In the genomic region with DNA sequence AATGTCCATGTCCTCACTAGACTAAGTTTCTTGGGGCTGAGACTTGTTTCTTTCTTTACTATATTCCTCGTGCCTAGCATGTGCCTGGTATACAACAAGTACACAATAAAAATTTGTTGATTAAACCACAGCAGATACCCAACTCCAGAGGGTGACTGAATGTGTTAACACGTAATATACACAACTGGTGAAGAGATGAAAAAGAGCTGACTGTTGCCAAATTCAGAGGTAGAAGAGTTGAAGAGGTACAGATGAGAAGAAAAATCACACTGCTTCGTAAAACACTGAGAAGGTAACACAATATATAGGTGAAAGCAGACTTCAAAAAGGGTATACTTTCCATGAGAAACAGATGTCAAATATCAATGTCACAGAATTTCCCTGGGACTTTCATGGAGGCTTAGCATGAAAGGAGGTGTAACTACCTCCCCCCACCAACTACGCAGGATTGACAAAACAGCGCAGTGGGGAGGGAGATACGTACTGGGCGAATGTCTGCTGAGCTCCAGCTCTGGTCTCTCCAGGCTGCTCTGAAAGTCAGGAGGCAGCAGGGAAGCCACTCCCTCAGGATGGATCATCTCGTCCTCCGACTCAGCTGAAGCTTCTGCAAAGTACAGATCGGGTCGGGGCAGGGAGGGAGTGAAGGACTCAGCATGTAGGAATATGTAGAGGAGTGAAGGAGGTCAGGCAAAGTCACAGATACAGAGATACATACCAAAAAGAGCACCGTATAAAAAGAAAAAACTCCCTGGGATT, we compare ENCODE assay signal across 14 cellular contexts. TPM values are rescaled to one million over a fixed set of nuclear protein-coding genes. Genes with fewer than 3 reads are reported as not detected.
DNase-seq lines count a peak whose midpoint lies in the region; ATAC-seq, FAIRE-seq and TF ChIP-seq lines count a peak whose summit lies in the region.
"Had no signal": no experiment of that assay in that cellular context is flagged by ENCODE, and none has a peak within 500 bp of the region (broad histone marks: within the 10 kb centered on the region; RNA-seq: fewer than 3 reads in every experiment).

No MANE protein-coding gene starts in this region.

- H3K9me3 ChIP-seq in A549 (no peaks in the 10 kb centered on the region), K562 (replicated peaks; ENCODE audit: control insufficient read depth, insufficient read depth, low read depth, low read length) (no peaks in the 10 kb centered on the region), spleen (no peaks in the 10 kb centered on the region), upper lobe of left lung (no peaks in the 10 kb centered on the region)
- H3K9me3 ChIP-seq in CD4-positive, CD25-positive, alpha-beta regulatory T cell (ENCODE audit: control insufficient read depth in 2 of 2, low read length in 2 of 2), result no peaks in the 10 kb centered on the region
- H3K9me3 ChIP-seq: BLaER1 treated with 17β-estradiol and CSF1 and Interleukin-3, amounts not matched to agents 10 nM and 100 nM had no signal

- H3K9ac ChIP-seq in K562 (ENCODE audit: insufficient read depth in 1 of 2, low read depth in 2 of 2, low read length in 2 of 2), result peak overlapping the region in 1 of 2 experiments; percentile 57; a peak in 1 of 4 replicates

- 95% methylated on average over 12 of the region's 12 CpGs for WGBS in A549 (ENCODE audit: missing lambda C conversion rate)
- WGBS in K562 (ENCODE audit: insufficient coverage, low coverage, missing lambda C conversion rate), result 87% methylated on average over 12 of the region's 12 CpGs
- WGBS in spleen, 5 donors, result 89 to 95% (median 94%) methylated on average over 12 of the region's 12 CpGs
- 73 to 88% methylated on average over 12 of the region's 12 CpGs for WGBS in upper lobe of left lung, 2 donors

- in situ Hi-C loops in K562 (cut with MboI), result no loop called here

- H3K27me3 ChIP-seq in CD4-positive, CD25-positive, alpha-beta regulatory T cell (ENCODE audit: control insufficient read depth, insufficient read depth, low read length), result no peaks in the 10 kb centered on the region
- H3K27me3 ChIP-seq in K562 (ENCODE audit: control insufficient read depth in 2 of 2, insufficient read depth in 2 of 2, low read length in 2 of 2), result no peaks in the 10 kb centered on the region
- no peaks in the 10 kb centered on the region for H3K27me3 ChIP-seq in spleen (replicated peaks in 1 of 7)
- no peaks in the 10 kb centered on the region for H3K27me3 ChIP-seq in upper lobe of left lung
- H3K27me3 ChIP-seq: BLaER1 treated with 17β-estradiol and CSF1 and Interleukin-3, amounts not matched to agents 10 nM and 100 nM had no signal

- peaks cover 49% of the 10 kb centered on the region for H3K79me2 ChIP-seq in K562 (ENCODE audit: control insufficient read depth, insufficient read depth, low read length)

- TF ChIP-seq RAD21 in A549 (conservative IDR thresholded peaks at IDR 0.05 in 1 of 2, IDR thresholded peaks at IDR 0.05 in 1 of 2), result no peak
- TF ChIP-seq RAD21 in K562 (CRISPR knock-in tag; conservative IDR thresholded peaks at IDR 0.05 in 1 of 2, IDR thresholded peaks at IDR 0.05 in 1 of 2), result no peak

- H3K4me3 ChIP-seq in A549, result no peak overlapping the region
- H3K4me3 ChIP-seq in CD4-positive, CD25-positive, alpha-beta regulatory T cell (ENCODE audit: low read depth, low read length), result no peak overlapping the region
- H3K4me3 ChIP-seq in K562, result no peak overlapping the region
- H3K4me3 ChIP-seq in spleen, result no peak overlapping the region
- H3K4me3 ChIP-seq in upper lobe of left lung, result no peak overlapping the region
- H3K4me3 ChIP-seq: BLaER1 treated with 17β-estradiol and CSF1 and Interleukin-3, amounts not matched to agents 10 nM and 100 nM had no signal

- POLR2A ChIA-PET in A549 (lab: Yijun Ruan, JAX), result interaction anchor here (1.0 kb wide), 1 partner anchor 82 kb away, joined by 4 read pairs; no protein-coding TSS in a partner anchor
- POLR2A ChIA-PET in K562 (lab: Yijun Ruan, JAX), result interaction anchor here (0.6 to 2.3 kb wide), 7 partner anchors 8 to 71 kb away, joined by 3 to 12 read pairs (median 3); no protein-coding TSS in a partner anchor

- H3K4me3 Mint-ChIP-seq in CD4-positive, CD25-positive, alpha-beta regulatory T cell, result peak overlapping the region in 1 of 4 donors; percentile 26

- TF ChIP-seq POLR2A in A549 (IDR thresholded peaks at IDR 0.05; ENCODE audit: low read length) (no peak), K562 (conservative IDR thresholded peaks at IDR 0.05) (no peak), spleen (IDR thresholded peaks at IDR 0.05) (no peak), upper lobe of left lung (IDR thresholded peaks at IDR 0.05) (no peak)

- no peak for DNase-seq in A549 (ENCODE audit: low read depth in 1 of 2, low spot score in 1 of 2)
- DNase-seq in CD4-positive, CD25-positive, alpha-beta regulatory T cell, result no peak
- DNase-seq in K562 (ENCODE audit: extremely low read depth in 1 of 4, low spot score in 3 of 4), result no peak
- peak; percentile 41 for DNase-seq in spleen
- DNase-seq in upper lobe of left lung, result no peak
- no peak for DNase-seq in DMS79 (lab: John Stamatoyannopoulos, UW)
- DNase-seq: COR-L47, Karpas-422, NCI-H187 treated with DMSO at 0.1 percent for 48 hours, NCI-H446 treated with DMSO at 0.1 percent for 48 hours, NCI-H774 had no signal

- ATAC-seq in A549 (no peak), K562 (no peak), upper lobe of left lung (ENCODE audit: low FRiP score in 2 of 2) (no peak), HG03097 (IDR thresholded peaks at IDR 0.05; ENCODE audit: low FRiP score, unreplicated experiment) (no peak)
- ATAC-seq in CD4-positive, CD25-positive, alpha-beta regulatory T cell (ENCODE audit: low read depth in 2 of 2), result no peak

- peaks cover 15% of the 10 kb centered on the region; the same call in 2 of the 3 replicates for H3K4me1 ChIP-seq in A549
- peaks cover 18% of the 10 kb centered on the region for H3K4me1 ChIP-seq in CD4-positive, CD25-positive, alpha-beta regulatory T cell (ENCODE audit: control insufficient read depth, insufficient read depth, low read length, poor library complexity, severe bottlenecking)
- H3K4me1 ChIP-seq in K562 (replicated peaks in 1 of 2; ENCODE audit: control insufficient read depth in 2 of 2, insufficient read depth in 2 of 2, low read length in 2 of 2), result peaks cover 0 to 11% of the 10 kb centered on the region in 2 experiments; a peak in 3 of 5 replicates
- H3K4me1 ChIP-seq in spleen, result peaks cover 22 to 65% (median 33%) of the 10 kb centered on the region in 6 donors
- peaks cover 22 to 50% (median 33%) of the 10 kb centered on the region in 4 donors for H3K4me1 ChIP-seq in upper lobe of left lung

- peaks cover 12% of the 10 kb centered on the region for H4K20me1 ChIP-seq in K562 (replicated peaks; ENCODE audit: control insufficient read depth, insufficient read depth, low read length)

- no peak for TF ChIP-seq EP300 in A549 (IDR thresholded peaks at IDR 0.05)
- no peak for TF ChIP-seq EP300 in K562 (IDR thresholded peaks at IDR 0.05; ENCODE audit: low read length)
- no peak for TF ChIP-seq EP300 in upper lobe of left lung (IDR thresholded peaks at IDR 0.05)

- no peaks in the 10 kb centered on the region for H3K27me3 Mint-ChIP-seq in CD4-positive, CD25-positive, alpha-beta regulatory T cell

- no peak overlapping the region for H2AFZ ChIP-seq in K562 (ENCODE audit: low read depth, low read length)

- FAIRE-seq in A549 (lab: Jason Lieb, UNC) (no peak), K562 (lab: Jason Lieb, UNC) (no peak)

- no peaks in the 10 kb centered on the region for H3K9me1 ChIP-seq in K562 (ENCODE audit: control insufficient read depth, insufficient read depth, low read length)

- no peaks in the 10 kb centered on the region for H3K9me3 Mint-ChIP-seq in CD4-positive, CD25-positive, alpha-beta regulatory T cell

- no peak for TF ChIP-seq CTCF in A549 (IDR thresholded peaks at IDR 0.05)
- no peak for TF ChIP-seq CTCF in K562 (IDR thresholded peaks at IDR 0.05 in 2 of 3, conservative IDR thresholded peaks at IDR 0.05 in 1 of 3; ENCODE audit: insufficient read depth in 2 of 3, low read depth in 1 of 3, low read length in 3 of 3)
- no peak for TF ChIP-seq CTCF in spleen (IDR thresholded peaks at IDR 0.05 in 8 of 11, conservative IDR thresholded peaks at IDR 0.05 in 3 of 11)
- TF ChIP-seq CTCF in upper lobe of left lung (IDR thresholded peaks at IDR 0.05), result no peak

- H3K27ac ChIP-seq in A549 (no peak overlapping the region), K562 (ENCODE audit: extremely low read depth, low read depth, low read length) (no peak overlapping the region), spleen (no peak overlapping the region), upper lobe of left lung (peak overlapping the region in 1 of 4 donors; percentile 13)
- H3K27ac ChIP-seq in CD4-positive, CD25-positive, alpha-beta regulatory T cell (ENCODE audit: insufficient read depth, low read length, poor library complexity, severe bottlenecking), result no peak overlapping the region
- H3K27ac ChIP-seq: BLaER1 treated with 17β-estradiol and CSF1 and Interleukin-3, amounts not matched to agents 10 nM and 100 nM had no signal

- H3K36me3 ChIP-seq in CD4-positive, CD25-positive, alpha-beta regulatory T cell (ENCODE audit: control insufficient read depth, insufficient read depth, low read length), result peaks cover 81% of the 10 kb centered on the region
- H3K36me3 ChIP-seq in K562 (ENCODE audit: control insufficient read depth, insufficient read depth, low read length), result peaks cover 89% of the 10 kb centered on the region
- peaks cover 9 to 88% (median 80%) of the 10 kb centered on the region in 6 donors for H3K36me3 ChIP-seq in spleen
- peaks cover 26 to 85% (median 65%) of the 10 kb centered on the region in 4 donors for H3K36me3 ChIP-seq in upper lobe of left lung

- peak overlapping the region in 2 of 3 donors; percentile 39 to 52 for H3K27ac Mint-ChIP-seq in CD4-positive, CD25-positive, alpha-beta regulatory T cell

- BruUV-seq in K562 (replicated peaks; lab: Mats Ljungman, UMichigan), result no TSS peak

- intact Hi-C loops in K562 (cut with micrococcal nuclease) (no loop called here), spleen (cut with DNase I; ENCODE audit: low total_unique reads) (no loop called here)

- CTCF ChIA-PET in A549 (lab: Yijun Ruan, JAX) (interaction anchor here (0.6 to 5.9 kb wide), 15 partner anchors 8 to 160 kb away, joined by 3 to 78 read pairs (median 4); a partner anchor contains a TSS), K562 (lab: Yijun Ruan, JAX; ENCODE audit: low intra/inter-chr PET ratio) (no interaction called here)

- H3K36me3 Mint-ChIP-seq in CD4-positive, CD25-positive, alpha-beta regulatory T cell, result peaks cover 42% of the 10 kb centered on the region

- H3K4me2 ChIP-seq in A549 (no peak overlapping the region), K562 (ENCODE audit: insufficient read depth, low read length) (no peak overlapping the region)
- H3K4me2 ChIP-seq: BLaER1 treated with 17β-estradiol and CSF1 and Interleukin-3, amounts not matched to agents 10 nM and 100 nM had no signal

- peaks cover 32 to 60% (median 38%) of the 10 kb centered on the region in 4 donors for H3K4me1 Mint-ChIP-seq in CD4-positive, CD25-positive, alpha-beta regulatory T cell

RNA-seq across cellular contexts. Expression of a gene that starts 5.3 kb away (rescaled TPM):
- polyA plus RNA-seq in A549 (2011; rRNA removed) (126 and 140 TPM in 2 replicates), A549 (2017; fragmentation: RNase III; extraction: RNeasy Plus Mini Kit Qiagen cat#74134 plus additional on column Dnase treatment) (144 to 150 TPM (median 147 TPM) in 3 replicates), K562 (2011; rRNA removed) (129 and 157 TPM in 2 replicates), K562 (2014; fragmentation: Illumina TruSeq; extraction: Trizol) (180 and 196 TPM in 2 replicates), K562 (2014; fragmentation: Nextera tagmentation; extraction: Ambion mirVana) (1 to 10 TPM; 5.0 TPM), K562 (2014; rRNA removed) (156 and 184 TPM in 2 replicates), spleen (100 to 1,000 TPM in 2 of 3 donors, 10 to 100 TPM in 1; 59.2 to 126 (median 119) TPM)
- 82.3 and 85.6 TPM in 2 replicates for polyA plus RNA-seq in A549 (2012; cell fraction: cytosol; rRNA removed)
- polyA plus RNA-seq in A549 (2012; cell fraction: nucleus; rRNA removed), result 244 and 317 TPM in 2 replicates
- 106 and 121 TPM in 2 replicates for polyA minus RNA-seq in A549 (2011; rRNA and poly(A)+ RNA removed)
- 340 TPM for total RNA-seq in CD4-positive, CD25-positive, alpha-beta regulatory T cell
- polyA plus RNA-seq in CD4-positive, CD25-positive, alpha-beta regulatory T cell, result 10 to 100 TPM in 1 of 4 donors, 1 to 10 TPM in 3; 6.8 to 10.1 (median 7.4) TPM
- 555 and 556 TPM in 2 replicates for total RNA-seq in K562 (2011; cell fraction: chromatin; rRNA removed; ENCODE audit: low replicate concordance)
- total RNA-seq in K562 (2011; cell fraction: nucleolus; rRNA removed), result 273 and 282 TPM in 2 replicates
- total RNA-seq in K562 (2011; cell fraction: nucleoplasm; rRNA removed), result 463 and 596 TPM in 2 replicates
- total RNA-seq in K562 (2014; rRNA removed) (121 and 145 TPM in 2 replicates), K562 (2014; rRNA removed; fragmentation: Illumina TruSeq; extraction: Trizol) (110 and 123 TPM in 2 replicates), K562 (2015; rRNA removed; fragmentation: Illumina TruSeq; extraction: Trizol) (141 and 147 TPM in 2 replicates), K562 (2021) (151 and 163 TPM in 2 replicates), spleen (100 to 1,000 TPM; 148 to 228 (median 211) TPM), upper lobe of left lung (100 to 1,000 TPM in 5 of 6 donors, 10 to 100 TPM in 1; 91.1 to 350 (median 139) TPM)
- polyA plus RNA-seq in K562 (2011; cell fraction: cytosol; rRNA removed), result 70.8 and 83.1 TPM in 2 replicates
- 696 and 714 TPM in 2 replicates for polyA plus RNA-seq in K562 (2011; cell fraction: nucleus; rRNA removed)
- polyA plus RNA-seq in K562 (2012), result 121 and 135 TPM in 2 replicates
- polyA minus RNA-seq in K562 (2011; rRNA and poly(A)+ RNA removed), result 147 and 171 TPM in 2 replicates
- polyA minus RNA-seq in K562 (2011; cell fraction: cytosol; rRNA and poly(A)+ RNA removed), result 77.6 and 81.5 TPM in 2 replicates
- polyA minus RNA-seq in K562 (2011; cell fraction: nucleus; rRNA and poly(A)+ RNA removed), result 198 and 296 TPM in 2 replicates

RNA-seq across cellular contexts. Expression of a gene that starts 5.6 kb away (rescaled TPM):
- polyA plus RNA-seq in A549 (2011; rRNA removed) (82.5 and 107 TPM in 2 replicates), A549 (2017; fragmentation: RNase III; extraction: RNeasy Plus Mini Kit Qiagen cat#74134 plus additional on column Dnase treatment) (94.8 to 102 TPM (median 99.2 TPM) in 3 replicates), K562 (2011; rRNA removed) (82.0 and 84.8 TPM in 2 replicates), K562 (2014; fragmentation: Illumina TruSeq; extraction: Trizol) (37.9 and 39.3 TPM in 2 replicates), K562 (2014; fragmentation: Nextera tagmentation; extraction: Ambion mirVana) (100 to 1,000 TPM; 249 to 251 TPM), K562 (2014; rRNA removed) (48.5 and 51.8 TPM in 2 replicates), spleen (10 to 100 TPM; 28.0 to 47.0 (median 40.2) TPM)
- polyA plus RNA-seq in A549 (2012; cell fraction: cytosol; rRNA removed), result 53.1 and 63.1 TPM in 2 replicates
- 21.8 and 29.1 TPM in 2 replicates for polyA plus RNA-seq in A549 (2012; cell fraction: nucleus; rRNA removed)
- 69.8 and 95.8 TPM in 2 replicates for polyA minus RNA-seq in A549 (2011; rRNA and poly(A)+ RNA removed)
- total RNA-seq in CD4-positive, CD25-positive, alpha-beta regulatory T cell, result 13.6 TPM
- polyA plus RNA-seq in CD4-positive, CD25-positive, alpha-beta regulatory T cell, result 100 to 1,000 TPM; 131 to 187 (median 156) TPM
- 25.2 and 42.1 TPM in 2 replicates for total RNA-seq in K562 (2011; cell fraction: chromatin; rRNA removed; ENCODE audit: low replicate concordance)
- 42.1 and 47.4 TPM in 2 replicates for total RNA-seq in K562 (2011; cell fraction: nucleolus; rRNA removed)
- total RNA-seq in K562 (2011; cell fraction: nucleoplasm; rRNA removed), result 29.2 and 32.1 TPM in 2 replicates
- total RNA-seq in K562 (2014; rRNA removed) (36.7 and 38.1 TPM in 2 replicates), K562 (2014; rRNA removed; fragmentation: Illumina TruSeq; extraction: Trizol) (61.2 and 68.8 TPM in 2 replicates), K562 (2015; rRNA removed; fragmentation: Illumina TruSeq; extraction: Trizol) (44.1 and 44.7 TPM in 2 replicates), K562 (2021) (46.0 and 47.6 TPM in 2 replicates), spleen (10 to 100 TPM; 34.3 to 43.2 (median 37.8) TPM), upper lobe of left lung (10 to 100 TPM in 5 of 6 donors, 1 to 10 TPM in 1; 4.9 to 52.5 (median 35.7) TPM)
- 79.2 and 90.6 TPM in 2 replicates for polyA plus RNA-seq in K562 (2011; cell fraction: cytosol; rRNA removed)
- 90.4 and 124 TPM in 2 replicates for polyA plus RNA-seq in K562 (2011; cell fraction: nucleus; rRNA removed)
- polyA plus RNA-seq in K562 (2012), result 41.6 and 66.7 TPM in 2 replicates
- polyA minus RNA-seq in K562 (2011; rRNA and poly(A)+ RNA removed), result 61.4 and 78.9 TPM in 2 replicates
- polyA minus RNA-seq in K562 (2011; cell fraction: cytosol; rRNA and poly(A)+ RNA removed), result 13.7 and 28.6 TPM in 2 replicates
- 7.8 and 20.5 TPM in 2 replicates for polyA minus RNA-seq in K562 (2011; cell fraction: nucleus; rRNA and poly(A)+ RNA removed)

RNA-seq across cellular contexts. Expression of a gene that starts 15.1 kb away (rescaled TPM):
- polyA plus RNA-seq in A549 (2011; rRNA removed) (0.03 TPM in 1 of 2 replicates, not detected in the other), A549 (2017; fragmentation: RNase III; extraction: RNeasy Plus Mini Kit Qiagen cat#74134 plus additional on column Dnase treatment) (not detected in 3 replicates), K562 (2011; rRNA removed) (not detected in 2 replicates), K562 (2014; fragmentation: Illumina TruSeq; extraction: Trizol) (not detected in 2 replicates), K562 (2014; fragmentation: Nextera tagmentation; extraction: Ambion mirVana) (not detected), K562 (2014; rRNA removed) (not detected in 2 replicates), spleen (not detected)
- polyA plus RNA-seq in A549 (2012; cell fraction: cytosol; rRNA removed), result not detected in 2 replicates
- polyA plus RNA-seq in A549 (2012; cell fraction: nucleus; rRNA removed), result not detected in 2 replicates
- not detected in 2 replicates for polyA minus RNA-seq in A549 (2011; rRNA and poly(A)+ RNA removed)
- not detected for total RNA-seq in CD4-positive, CD25-positive, alpha-beta regulatory T cell
- polyA plus RNA-seq in CD4-positive, CD25-positive, alpha-beta regulatory T cell, result under 1 TPM in 1 of 4 donors, not detected in 3; 0.23 TPM
- total RNA-seq in K562 (2011; cell fraction: chromatin; rRNA removed; ENCODE audit: low replicate concordance), result not detected in 2 replicates
- total RNA-seq in K562 (2011; cell fraction: nucleolus; rRNA removed), result not detected in 2 replicates
- not detected in 2 replicates for total RNA-seq in K562 (2011; cell fraction: nucleoplasm; rRNA removed)
- total RNA-seq in K562 (2014; rRNA removed) (not detected in 2 replicates), K562 (2014; rRNA removed; fragmentation: Illumina TruSeq; extraction: Trizol) (not detected in 2 replicates), K562 (2015; rRNA removed; fragmentation: Illumina TruSeq; extraction: Trizol) (not detected in 2 replicates), K562 (2021) (not detected in 2 replicates), spleen (not detected), upper lobe of left lung (not detected)
- polyA plus RNA-seq in K562 (2011; cell fraction: cytosol; rRNA removed), result not detected in 2 replicates
- not detected in 2 replicates for polyA plus RNA-seq in K562 (2011; cell fraction: nucleus; rRNA removed)
- polyA plus RNA-seq in K562 (2012), result not detected in 2 replicates
- not detected in 2 replicates for polyA minus RNA-seq in K562 (2011; rRNA and poly(A)+ RNA removed)
- not detected in 2 replicates for polyA minus RNA-seq in K562 (2011; cell fraction: cytosol; rRNA and poly(A)+ RNA removed)
- polyA minus RNA-seq in K562 (2011; cell fraction: nucleus; rRNA and poly(A)+ RNA removed), result not detected in 2 replicates
- total RNA-seq: H4 had no signal

RNA-seq across cellular contexts. Expression of a gene that starts 29.4 kb away (rescaled TPM):
- polyA plus RNA-seq in A549 (2011; rRNA removed) (not detected in 2 replicates), A549 (2017; fragmentation: RNase III; extraction: RNeasy Plus Mini Kit Qiagen cat#74134 plus additional on column Dnase treatment) (0.05 TPM in 1 of 3 replicates, not detected in the others), K562 (2011; rRNA removed) (0.09 TPM in 1 of 2 replicates, not detected in the other), K562 (2014; fragmentation: Illumina TruSeq; extraction: Trizol) (not detected in 2 replicates), K562 (2014; fragmentation: Nextera tagmentation; extraction: Ambion mirVana) (not detected), K562 (2014; rRNA removed) (0.12 and 0.15 TPM in 2 replicates), spleen (1 to 10 TPM; 1.2 to 3.5 (median 1.3) TPM)
- polyA plus RNA-seq in A549 (2012; cell fraction: cytosol; rRNA removed), result not detected in 2 replicates
- not detected in 2 replicates for polyA plus RNA-seq in A549 (2012; cell fraction: nucleus; rRNA removed)
- polyA minus RNA-seq in A549 (2011; rRNA and poly(A)+ RNA removed), result not detected in 2 replicates
- not detected for total RNA-seq in CD4-positive, CD25-positive, alpha-beta regulatory T cell
- polyA plus RNA-seq in CD4-positive, CD25-positive, alpha-beta regulatory T cell, result under 1 TPM in 3 of 4 donors, not detected in 1; 0.14 to 0.29 (median 0.24) TPM
- not detected in 2 replicates for total RNA-seq in K562 (2011; cell fraction: chromatin; rRNA removed; ENCODE audit: low replicate concordance)
- total RNA-seq in K562 (2011; cell fraction: nucleolus; rRNA removed), result not detected in 2 replicates
- not detected in 2 replicates for total RNA-seq in K562 (2011; cell fraction: nucleoplasm; rRNA removed)
- total RNA-seq in K562 (2014; rRNA removed) (0.09 TPM in 1 of 2 replicates, not detected in the other), K562 (2014; rRNA removed; fragmentation: Illumina TruSeq; extraction: Trizol) (not detected in 2 replicates), K562 (2015; rRNA removed; fragmentation: Illumina TruSeq; extraction: Trizol) (not detected in 2 replicates), K562 (2021) (0.13 and 0.16 TPM in 2 replicates), spleen (1 to 10 TPM in 4 of 7 donors, under 1 TPM in 3; 0.64 to 9.6 (median 1.6) TPM), upper lobe of left lung (under 1 TPM in 2 of 6 donors, not detected in 4; 0.31 to 0.77 TPM)
- polyA plus RNA-seq in K562 (2011; cell fraction: cytosol; rRNA removed), result 0.09 and 0.12 TPM in 2 replicates
- not detected in 2 replicates for polyA plus RNA-seq in K562 (2011; cell fraction: nucleus; rRNA removed)
- 0.18 TPM in 1 of 2 replicates, not detected in the other for polyA plus RNA-seq in K562 (2012)
- polyA minus RNA-seq in K562 (2011; rRNA and poly(A)+ RNA removed), result not detected in 2 replicates
- polyA minus RNA-seq in K562 (2011; cell fraction: cytosol; rRNA and poly(A)+ RNA removed), result not detected in 2 replicates
- not detected in 2 replicates for polyA minus RNA-seq in K562 (2011; cell fraction: nucleus; rRNA and poly(A)+ RNA removed)
- total RNA-seq: H4 had no signal

RNA-seq across cellular contexts. Expression of a gene that starts 32.4 kb away (rescaled TPM):
- polyA plus RNA-seq in A549 (2011; rRNA removed) (4.8 and 4.9 TPM in 2 replicates), A549 (2017; fragmentation: RNase III; extraction: RNeasy Plus Mini Kit Qiagen cat#74134 plus additional on column Dnase treatment) (5.0 to 5.3 TPM (median 5.1 TPM) in 3 replicates), K562 (2011; rRNA removed) (6.5 and 11.1 TPM in 2 replicates), K562 (2014; fragmentation: Illumina TruSeq; extraction: Trizol) (8.1 and 9.2 TPM in 2 replicates), K562 (2014; fragmentation: Nextera tagmentation; extraction: Ambion mirVana) (under 1 TPM; 0.04 to 0.10 TPM), K562 (2014; rRNA removed) (15.5 and 16.2 TPM in 2 replicates), spleen (1 to 10 TPM; 1.3 to 6.3 (median 3.1) TPM)
- 13.4 and 15.7 TPM in 2 replicates for polyA plus RNA-seq in A549 (2012; cell fraction: cytosol; rRNA removed)
- polyA plus RNA-seq in A549 (2012; cell fraction: nucleus; rRNA removed), result 158 and 162 TPM in 2 replicates
- 3.9 and 8.1 TPM in 2 replicates for polyA minus RNA-seq in A549 (2011; rRNA and poly(A)+ RNA removed)
- total RNA-seq in CD4-positive, CD25-positive, alpha-beta regulatory T cell, result 2.9 TPM
- polyA plus RNA-seq in CD4-positive, CD25-positive, alpha-beta regulatory T cell, result under 1 TPM; 0.17 to 0.79 (median 0.25) TPM
- total RNA-seq in K562 (2011; cell fraction: chromatin; rRNA removed; ENCODE audit: low replicate concordance), result 31.5 and 72.4 TPM in 2 replicates
- 45.5 and 46.5 TPM in 2 replicates for total RNA-seq in K562 (2011; cell fraction: nucleolus; rRNA removed)
- total RNA-seq in K562 (2011; cell fraction: nucleoplasm; rRNA removed), result 33.9 and 37.3 TPM in 2 replicates
- total RNA-seq in K562 (2014; rRNA removed) (4.9 and 6.6 TPM in 2 replicates), K562 (2014; rRNA removed; fragmentation: Illumina TruSeq; extraction: Trizol) (2.4 and 3.0 TPM in 2 replicates), K562 (2015; rRNA removed; fragmentation: Illumina TruSeq; extraction: Trizol) (3.6 and 4.0 TPM in 2 replicates), K562 (2021) (11.1 and 12.8 TPM in 2 replicates), spleen (1 to 10 TPM; 2.6 to 9.4 (median 6.5) TPM), upper lobe of left lung (1 to 10 TPM; 2.0 to 8.0 (median 4.2) TPM)
- polyA plus RNA-seq in K562 (2011; cell fraction: cytosol; rRNA removed), result 10.1 and 17.2 TPM in 2 replicates
- polyA plus RNA-seq in K562 (2011; cell fraction: nucleus; rRNA removed), result 66.1 and 112 TPM in 2 replicates
- 7.5 and 9.6 TPM in 2 replicates for polyA plus RNA-seq in K562 (2012)
- 3.6 and 5.3 TPM in 2 replicates for polyA minus RNA-seq in K562 (2011; rRNA and poly(A)+ RNA removed)
- 4.9 and 7.6 TPM in 2 replicates for polyA minus RNA-seq in K562 (2011; cell fraction: cytosol; rRNA and poly(A)+ RNA removed)
- polyA minus RNA-seq in K562 (2011; cell fraction: nucleus; rRNA and poly(A)+ RNA removed), result 8.7 and 10.5 TPM in 2 replicates
